9 cellular contexts compared by ENCODE assay signal in the genomic region with DNA sequence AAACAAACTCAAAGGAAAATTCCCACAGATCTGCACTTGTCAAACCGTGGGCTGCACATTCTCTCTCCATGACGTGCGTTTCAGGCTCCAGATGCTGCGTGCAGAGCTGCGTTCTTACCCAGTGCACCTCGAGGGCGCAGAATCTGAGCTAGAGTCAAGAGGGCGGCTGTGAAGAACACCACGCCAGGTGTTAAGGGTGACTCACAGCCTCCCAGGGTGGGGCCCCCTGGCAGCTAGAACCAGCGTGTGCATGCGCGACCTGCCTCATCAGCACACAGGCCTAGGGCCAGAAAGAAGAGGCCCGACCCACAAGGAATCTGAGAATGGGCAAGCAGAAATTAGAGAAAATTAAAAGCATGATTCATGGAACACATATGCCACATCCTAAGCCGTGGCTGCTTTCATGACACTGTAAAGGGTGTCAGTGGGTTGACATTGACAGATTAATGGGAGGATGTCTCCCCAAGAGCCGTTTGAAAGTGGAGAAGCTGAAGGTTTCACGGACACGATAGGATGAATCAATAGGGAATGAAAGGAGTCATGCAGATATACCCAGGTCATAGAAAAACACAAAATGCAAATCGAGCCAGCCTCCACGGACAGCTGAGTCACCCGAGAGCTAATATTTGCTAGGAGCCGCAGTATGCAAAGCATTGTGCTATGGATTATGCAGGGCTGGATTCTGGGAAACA. TPM values are rescaled to one million over a fixed set of nuclear protein-coding genes. Genes with fewer than 3 reads are reported as not detected.
A peak's percentile ranks its signal among the peaks of the same experiment; 100 is the strongest.
DNase-seq lines count a peak whose midpoint lies in the region; FAIRE-seq and TF ChIP-seq lines count a peak whose summit lies in the region.
"Had no signal": no experiment of that assay in that cellular context is flagged by ENCODE, and none has a peak within 500 bp of the region (broad histone marks: within the 10 kb centered on the region; RNA-seq: fewer than 3 reads in every experiment).

No MANE protein-coding gene starts in this region.

- DNase-seq in DMS79 treated with DMSO at 0.1 percent for 48 hours (lab: John Stamatoyannopoulos, UW) (peak; percentile 77), NCI-H2107 treated with DMSO at 0.1 percent for 48 hours (lab: John Stamatoyannopoulos, UW; ENCODE audit: unreplicated experiment) (peak; percentile 79), bronchial epithelial cell (ENCODE audit: low read depth) (peak; percentile 99), nucleus accumbens (lab: John Stamatoyannopoulos, UW) (peak in 43 of 56 donors; percentile 4 to 91 (median 57)), SKM-1 treated with dmso at 0.1 percent for 144 hours (lab: John Stamatoyannopoulos, UW; ENCODE audit: unreplicated experiment) (no peak), HUDEP-2 (lab: John Stamatoyannopoulos, UW; ENCODE audit: unreplicated experiment in 76 of 76) (no peak), esophagus muscularis mucosa (ENCODE audit: extremely low spot score) (no peak)
- DNase-seq in activated CD8-positive, alpha-beta memory T cell treated with anti-CD3 and anti-CD28 coated beads, Interleukin-2, amount 50 U/mL, for 48 hours = no peak

- no peak for TF ChIP-seq EP300 in esophagus muscularis mucosa (IDR thresholded peaks at IDR 0.05)

- intact Hi-C loops in esophagus muscularis mucosa (cut with DNase I) = no loop called here

- TF ChIP-seq CTCF in bronchial epithelial cell (IDR thresholded peaks at IDR 0.05; ENCODE audit: insufficient read depth, low read length, severe bottlenecking) = no peak
- TF ChIP-seq CTCF in esophagus muscularis mucosa (IDR thresholded peaks at IDR 0.05) = no peak

- WGBS in esophagus muscularis mucosa = 53% methylated on average over 21 of the region's 21 CpGs

- TF ChIP-seq POLR2A in esophagus muscularis mucosa (IDR thresholded peaks at IDR 0.05; ENCODE audit: low read depth) = no peak

- peak; percentile 93 for FAIRE-seq in bronchial epithelial cell (lab: Jason Lieb, UNC)

- H3K27me3 ChIP-seq in bronchial epithelial cell (ENCODE audit: control insufficient read depth, insufficient read depth, low read length) (no peaks in the 10 kb centered on the region), esophagus muscularis mucosa (peaks cover 0 to 10% (median 0%) of the 10 kb centered on the region in 4 donors)
- H3K27me3 ChIP-seq: heart left ventricle had no signal

- H3K27ac ChIP-seq in esophagus muscularis mucosa (replicated peaks in 1 of 4) = no peak overlapping the region
- H3K27ac ChIP-seq: heart left ventricle had no signal

- no peaks in the 10 kb centered on the region for H3K9me3 ChIP-seq in esophagus muscularis mucosa

- H3K4me3 ChIP-seq in bronchial epithelial cell (ENCODE audit: low read depth, low read length) = no peak overlapping the region
- no peak overlapping the region for H3K4me3 ChIP-seq in esophagus muscularis mucosa
- H3K4me3 ChIP-seq: heart left ventricle had no signal

- peaks cover 0 to 5% (median 0%) of the 10 kb centered on the region in 4 donors for H3K4me1 ChIP-seq in esophagus muscularis mucosa
- H3K4me1 ChIP-seq: heart left ventricle had no signal

- no peaks in the 10 kb centered on the region for H3K36me3 ChIP-seq in bronchial epithelial cell (ENCODE audit: control insufficient read depth, insufficient read depth, low read length)
- H3K36me3 ChIP-seq in esophagus muscularis mucosa = no peaks in the 10 kb centered on the region
- H3K36me3 ChIP-seq: heart left ventricle had no signal

RNA-seq across cellular contexts. Expression of a gene that starts 29.0 kb away (rescaled TPM):
- total RNA-seq in bronchial epithelial cell (not detected in 2 replicates), esophagus muscularis mucosa (under 1 TPM in 3 of 4 donors, not detected in 1; 0.33 to 0.52 (median 0.42) TPM)
- total RNA-seq: heart left ventricle had no signal

Comparison
In these comparisons a context has a peak if more than half of its experiments do, and no peak if none do; other contexts are left out.
1. DNase-seq: peak in DMS79 treated with DMSO at 0.1 percent for 48 hours (single experiment), NCI-H2107 treated with DMSO at 0.1 percent for 48 hours (single experiment), bronchial epithelial cell (single experiment) and nucleus accumbens (43 of 56); none in SKM-1 treated with dmso at 0.1 percent for 144 hours (single experiment), HUDEP-2 (0 of 76), activated CD8-positive, alpha-beta memory T cell treated with anti-CD3 and anti-CD28 coated beads, Interleukin-2, amount 50 U/mL, for 48 hours (single experiment) and esophagus muscularis mucosa (single experiment).